ENCODE assay signal across 20 cellular contexts in the genomic region with DNA sequence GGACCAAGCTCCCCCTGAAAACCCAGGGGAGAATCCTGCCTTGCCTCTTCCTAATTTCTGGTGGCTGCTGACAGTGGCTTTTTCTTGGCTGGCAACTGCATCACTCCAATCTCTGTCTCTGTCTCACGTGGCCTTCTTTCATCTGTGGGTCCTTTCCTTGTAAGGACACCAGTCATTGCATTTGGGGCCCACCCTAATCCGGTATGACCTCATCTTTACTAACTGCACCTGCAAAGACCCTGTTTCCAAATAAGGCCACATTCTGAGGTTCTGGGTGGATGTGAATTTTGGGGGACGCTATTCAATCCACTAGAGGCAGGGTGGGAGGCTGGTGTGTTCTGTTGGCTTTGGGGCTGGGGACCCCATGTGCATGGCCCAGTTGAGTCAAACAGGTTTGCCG. TPM values are rescaled to one million over a fixed set of nuclear protein-coding genes. Genes with fewer than 3 reads are reported as not detected.
DNase-seq lines count a peak whose midpoint lies in the region; ATAC-seq and TF ChIP-seq lines count a peak whose summit lies in the region.
"Had no signal": no experiment of that assay in that cellular context is flagged by ENCODE, and none has a peak within 500 bp of the region (broad histone marks: within the 10 kb centered on the region; RNA-seq: fewer than 3 reads in every experiment).

No MANE protein-coding gene starts in this region.

- TF ChIP-seq CTCF in CD8-positive, alpha-beta T cell (IDR thresholded peaks at IDR 0.05): no peak
- TF ChIP-seq CTCF in DOHH2 (IDR thresholded peaks at IDR 0.05; ENCODE audit: low read depth, low read length, poor library complexity, severe bottlenecking): no peak
- TF ChIP-seq CTCF in heart left ventricle (IDR thresholded peaks at IDR 0.05): no peak
- no peak for TF ChIP-seq CTCF in Calu3 (IDR thresholded peaks at IDR 0.05; ENCODE audit: unreplicated experiment)

- no peaks in the 10 kb centered on the region for H3K4me1 ChIP-seq in CD8-positive, alpha-beta T cell (ENCODE audit: insufficient read depth, low read length)
- H3K4me1 ChIP-seq in DOHH2 (ENCODE audit: control insufficient read depth, low read length) (peaks cover 22% of the 10 kb centered on the region), neuronal stem cell (ENCODE audit: control insufficient read depth in 2 of 2, insufficient read depth in 1 of 2, low read depth in 1 of 2, low read length in 2 of 2) (no peaks in the 10 kb centered on the region), heart left ventricle (peaks cover 0 to 16% (median 0%) of the 10 kb centered on the region in 12 donors)
- H3K4me1 ChIP-seq: Caco-2 had no signal

- POLR2A ChIA-PET in CD8-positive, alpha-beta T cell (lab: Charles Lee): interaction anchor here (0.5 to 1.2 kb wide), 2 partner anchors 9 to 310 kb away, joined by 3 read pairs; partner anchors contain the start of genes PSME3IP1 and RSPRY1

- no peak overlapping the region for H3K4me3 ChIP-seq in CD8-positive, alpha-beta T cell (ENCODE audit: low read depth, low read length)
- H3K4me3 ChIP-seq in DOHH2 (ENCODE audit: low read length) (no peak overlapping the region), neuronal stem cell (ENCODE audit: low read length in 2 of 2) (no peak overlapping the region), heart left ventricle (no peak overlapping the region)
- H3K4me3 ChIP-seq: K562 had no signal

- H3K27me3 Mint-ChIP-seq in CD8-positive, alpha-beta T cell (ENCODE audit: low read depth): no peaks in the 10 kb centered on the region
- peaks cover 20% of the 10 kb centered on the region for H3K27me3 Mint-ChIP-seq in Calu3 (ENCODE audit: unreplicated experiment)
- H3K27me3 Mint-ChIP-seq: CD4-positive, CD25-positive, alpha-beta regulatory T cell had no signal

- H3K36me3 Mint-ChIP-seq in CD8-positive, alpha-beta T cell: no peaks in the 10 kb centered on the region
- H3K36me3 Mint-ChIP-seq in Calu3 (ENCODE audit: insufficient read depth, unreplicated experiment): no peaks in the 10 kb centered on the region
- H3K36me3 Mint-ChIP-seq: CD4-positive, CD25-positive, alpha-beta regulatory T cell had no signal

- no peaks in the 10 kb centered on the region for H4K20me1 ChIP-seq in DOHH2 (ENCODE audit: control insufficient read depth, insufficient read depth, low read depth, low read length)

- no peak overlapping the region for H4K91ac ChIP-seq in neuronal stem cell (ENCODE audit: low read depth, low read length, poor library complexity)

- TF ChIP-seq POLR2A in heart left ventricle (IDR thresholded peaks at IDR 0.05): no peak

- peak; percentile 46 for ATAC-seq in CD8-positive, alpha-beta T cell
- no peak for ATAC-seq in heart left ventricle
- ATAC-seq: K562 had no signal

- H3K4me3 Mint-ChIP-seq in CD8-positive, alpha-beta T cell: no peak overlapping the region
- no peak overlapping the region for H3K4me3 Mint-ChIP-seq in Calu3 (ENCODE audit: low read depth, unreplicated experiment)
- H3K4me3 Mint-ChIP-seq: CD4-positive, CD25-positive, alpha-beta regulatory T cell; H9 had no signal

- no peak overlapping the region for H2AFZ ChIP-seq in neuronal stem cell (ENCODE audit: low read length)

- H2BK15ac ChIP-seq in neuronal stem cell (ENCODE audit: low read length): no peak overlapping the region

- no peak overlapping the region for H3K4ac ChIP-seq in neuronal stem cell (ENCODE audit: low read length)

- H3K36me3 ChIP-seq in CD8-positive, alpha-beta T cell (ENCODE audit: insufficient read depth, low read length): no peaks in the 10 kb centered on the region
- H3K36me3 ChIP-seq in DOHH2 (ENCODE audit: control insufficient read depth, low read length) (no peaks in the 10 kb centered on the region), neuronal stem cell (replicated peaks in 1 of 2; ENCODE audit: control insufficient read depth in 2 of 2, insufficient read depth in 2 of 2, low read length in 2 of 2) (no peaks in the 10 kb centered on the region), heart left ventricle (no peaks in the 10 kb centered on the region)
- H3K36me3 ChIP-seq: BE2C had no signal

- no peaks in the 10 kb centered on the region for H3K9me3 Mint-ChIP-seq in CD8-positive, alpha-beta T cell
- no peaks in the 10 kb centered on the region for H3K9me3 Mint-ChIP-seq in Calu3 (ENCODE audit: low read depth, unreplicated experiment)
- H3K9me3 Mint-ChIP-seq: CD4-positive, CD25-positive, alpha-beta regulatory T cell; H9 had no signal

- intact Hi-C loops in CD8-positive, alpha-beta T cell (cut with DNase I, micrococcal nuclease): no loop called here
- intact Hi-C loops in heart left ventricle (cut with DNase I): no loop called here
- intact Hi-C loops in Calu3 (cut with micrococcal nuclease; ENCODE audit: unreplicated experiment): no loop called here

- no peaks in the 10 kb centered on the region for H3K9me2 ChIP-seq in DOHH2 (replicated peaks; ENCODE audit: control insufficient read depth, low read length)

- no peak overlapping the region for H2BK5ac ChIP-seq in neuronal stem cell (ENCODE audit: low read length)

- no peak overlapping the region for H3K27ac ChIP-seq in CD8-positive, alpha-beta T cell (ENCODE audit: low read depth, low read length)
- H3K27ac ChIP-seq in DOHH2 (ENCODE audit: low read depth, low read length) (no peak overlapping the region), neuronal stem cell (replicated peaks; ENCODE audit: low read length) (no peak overlapping the region), heart left ventricle (no peak overlapping the region)

- H3K4me2 ChIP-seq in DOHH2 (ENCODE audit: low read length) (peak overlapping the region; percentile 25), neuronal stem cell (ENCODE audit: insufficient read depth, low read length, poor library complexity, severe bottlenecking) (no peak overlapping the region)

- no CpG with 5 or more reads among the region's 4 CpGs for WGBS in neuronal stem cell (ENCODE audit: extremely low coverage in 2 of 2, insufficient read length in 2 of 2, insufficient replicate concordance in 1 of 2), 2 donors
- 86 to 94% (median 91%) methylated on average over 3 to 4 of the region's 4 CpGs for WGBS in heart left ventricle, 4 donors

- CTCF ChIA-PET in CD8-positive, alpha-beta T cell (lab: Charles Lee): interaction anchor here (1.0 to 1.8 kb wide), 2 partner anchors 18 to 28 kb away, joined by 3 to 4 read pairs; no protein-coding TSS in a partner anchor
- CTCF ChIA-PET in Calu3 (lab: Charles Lee): no interaction called here

- H3K9ac ChIP-seq in neuronal stem cell (ENCODE audit: low read depth, low read length, poor library complexity): no peak overlapping the region

- H3K79me2 ChIP-seq in DOHH2 (ENCODE audit: control insufficient read depth, low read length): no peaks in the 10 kb centered on the region

- no peak overlapping the region for H2BK120ac ChIP-seq in neuronal stem cell (ENCODE audit: low read depth, low read length)

- H3K79me1 ChIP-seq in neuronal stem cell (ENCODE audit: low read depth, low read length): no peaks in the 10 kb centered on the region

- H3K27me3 ChIP-seq in CD8-positive, alpha-beta T cell (ENCODE audit: insufficient read depth, low read length): no peaks in the 10 kb centered on the region
- H3K27me3 ChIP-seq in DOHH2 (ENCODE audit: control insufficient read depth, low read length): no peaks in the 10 kb centered on the region
- H3K27me3 ChIP-seq in neuronal stem cell (ENCODE audit: control insufficient read depth in 3 of 3, insufficient read depth in 3 of 3, low read depth in 1 of 3, low read length in 3 of 3): peaks cover 0 to 6% (median 0%) of the 10 kb centered on the region in 3 experiments
- no peaks in the 10 kb centered on the region for H3K27me3 ChIP-seq in heart left ventricle
- H3K27me3 ChIP-seq: BE2C had no signal

- H2AK5ac ChIP-seq in neuronal stem cell (ENCODE audit: low read depth, low read length): no peak overlapping the region

- no peak overlapping the region for H3K27ac Mint-ChIP-seq in CD8-positive, alpha-beta T cell
- H3K27ac Mint-ChIP-seq in Calu3 (ENCODE audit: unreplicated experiment): no peak overlapping the region
- H3K27ac Mint-ChIP-seq: H9 had no signal

- DNase-seq in CD8-positive, alpha-beta T cell: no peak
- DNase-seq in NAMALWA (ENCODE audit: low spot score): peak; percentile 26
- no peak for DNase-seq in neuronal stem cell (ENCODE audit: low spot score)
- no peak for DNase-seq in NCI-H748 (lab: John Stamatoyannopoulos, UW; ENCODE audit: unreplicated experiment)
- DNase-seq in heart left ventricle: no peak
- no peak for DNase-seq in Calu3
- DNase-seq in activated gamma-delta T cell (lab: John Stamatoyannopoulos, UW): no peak
- DNase-seq: ACHN; BE2C; C1 segment of cervical spinal cord; Caco-2; CD4-positive, CD25-positive, alpha-beta regulatory T cell; DMS153; DMS79; GF-D8; H9 had no signal

- no peaks in the 10 kb centered on the region for H3K9me3 ChIP-seq in CD8-positive, alpha-beta T cell (ENCODE audit: low read length)
- H3K9me3 ChIP-seq in DOHH2 (ENCODE audit: control insufficient read depth, insufficient read depth, low read length) (no peaks in the 10 kb centered on the region), neuronal stem cell (replicated peaks in 1 of 2; ENCODE audit: control insufficient read depth in 2 of 2, insufficient read depth in 1 of 2, low read depth in 1 of 2, low read length in 2 of 2) (peaks cover 0 to 1% of the 10 kb centered on the region in 2 donors), heart left ventricle (no peaks in the 10 kb centered on the region)
- H3K9me3 ChIP-seq: BE2C, Caco-2 had no signal

- H3K23ac ChIP-seq in neuronal stem cell (ENCODE audit: low read depth, low read length, poor library complexity): no peak overlapping the region

- H4K8ac ChIP-seq in neuronal stem cell (ENCODE audit: low read depth, low read length): no peak overlapping the region

- H3K14ac ChIP-seq in neuronal stem cell (ENCODE audit: low read length): no peak overlapping the region

- no TSS peak for BruUV-seq in Calu3 (replicated peaks; lab: Mats Ljungman, UMichigan)

- H2BK12ac ChIP-seq in neuronal stem cell (ENCODE audit: low read length): no peak overlapping the region

- peaks cover 2% of the 10 kb centered on the region for H3K4me1 Mint-ChIP-seq in CD8-positive, alpha-beta T cell (ENCODE audit: low read depth)
- no peaks in the 10 kb centered on the region for H3K4me1 Mint-ChIP-seq in Calu3 (ENCODE audit: low read depth, unreplicated experiment)
- H3K4me1 Mint-ChIP-seq: CD4-positive, CD25-positive, alpha-beta regulatory T cell; H9 had no signal

- no peaks in the 10 kb centered on the region for H3F3A ChIP-seq in DOHH2 (ENCODE audit: control insufficient read depth, insufficient read depth)

- peak overlapping the region; percentile 6 for H3K18ac ChIP-seq in neuronal stem cell (ENCODE audit: low read length)

RNA-seq across cellular contexts. Expression of gene SLC12A3, which starts 11.0 kb away (rescaled TPM):
- not detected for total RNA-seq in CD8-positive, alpha-beta T cell
- not detected for polyA plus RNA-seq in neuronal stem cell (2013, experiment 1 of 2)
- not detected for polyA plus RNA-seq in neuronal stem cell (2013, experiment 2 of 2)
- total RNA-seq in heart left ventricle: under 1 TPM in 1 of 9 donors, not detected in 8; 0.08 TPM
- polyA plus RNA-seq in heart left ventricle: not detected
- total RNA-seq in Calu3 (2022): not detected in 2 replicates
- total RNA-seq: CD4-positive, CD25-positive, alpha-beta regulatory T cell; H1; H9; HT-29; K562 had no signal
- polyA plus RNA-seq: CD4-positive, CD25-positive, alpha-beta regulatory T cell; H1; K562 had no signal

RNA-seq across cellular contexts. Expression of gene HERPUD1, which starts 55.9 kb away (rescaled TPM):
- total RNA-seq in CD8-positive, alpha-beta T cell: 100 to 1,000 TPM; 191 to 201 TPM
- polyA plus RNA-seq in neuronal stem cell (2013, experiment 1 of 2): 11.7 TPM
- 12.1 TPM for polyA plus RNA-seq in neuronal stem cell (2013, experiment 2 of 2)
- 100 to 1,000 TPM in 8 of 9 donors, 10 to 100 TPM in 1; 86.9 to 197 (median 117) TPM for total RNA-seq in heart left ventricle
- polyA plus RNA-seq in heart left ventricle: 100 to 1,000 TPM in 1 of 2 donors, 10 to 100 TPM in 1; 41.4 to 226 TPM
- 111 and 116 TPM in 2 replicates for total RNA-seq in Calu3 (2022)
